32 cellular contexts compared by ENCODE assay signal in genomic region chr7:138205614-138206150, GRCh38.
DNase-seq lines count a peak whose midpoint lies in the region; ATAC-seq and TF ChIP-seq lines count a peak whose summit lies in the region.
"Had no signal": no experiment of that assay in that cellular context is flagged by ENCODE, and none has a peak within 500 bp of the region (broad histone marks: within the 10 kb centered on the region; RNA-seq: fewer than 3 reads in every experiment).

No MANE protein-coding gene starts in this region.

- H3K4me1 ChIP-seq in breast epithelium (no peaks in the 10 kb centered on the region), endodermal cell (ENCODE audit: control insufficient read depth, insufficient read depth, low read length) (no peaks in the 10 kb centered on the region), iPS-20b (ENCODE audit: insufficient read depth, low read length) (peaks cover 42% of the 10 kb centered on the region), esophagus squamous epithelium (no peaks in the 10 kb centered on the region)
- H3K4me1 ChIP-seq: ascending aorta had no signal

- no peaks in the 10 kb centered on the region for H3K27me3 ChIP-seq in breast epithelium
- no peaks in the 10 kb centered on the region for H3K27me3 ChIP-seq in endodermal cell (ENCODE audit: control insufficient read depth, insufficient read depth, low read length, poor library complexity, severe bottlenecking)
- no peaks in the 10 kb centered on the region for H3K27me3 ChIP-seq in iPS-20b (ENCODE audit: insufficient read depth, low read length)
- H3K27me3 ChIP-seq in esophagus squamous epithelium: no peaks in the 10 kb centered on the region
- H3K27me3 ChIP-seq: ascending aorta, ovary had no signal

- H3K9ac ChIP-seq in endodermal cell (ENCODE audit: extremely low read depth, low read length, poor library complexity, severe bottlenecking): no peak overlapping the region
- peak overlapping the region; percentile 81 for H3K9ac ChIP-seq in iPS-20b (ENCODE audit: low read depth, low read length)

- TF ChIP-seq POLR2A in breast epithelium (IDR thresholded peaks at IDR 0.05) (no peak), esophagus squamous epithelium (IDR thresholded peaks at IDR 0.05) (no peak)

- POLR2A ChIA-PET in MCF 10A (lab: Yijun Ruan, JAX): no interaction called here

- DNase-seq in MCF 10A (ENCODE audit: unreplicated experiment) (peak; percentile 75), breast epithelium (ENCODE audit: low spot score in 2 of 2) (no peak), endodermal cell (no peak), DMS153 treated with DMSO at 0.1 percent for 48 hours (lab: John Stamatoyannopoulos, UW; ENCODE audit: unreplicated experiment) (no peak), NCI-H2081 (lab: John Stamatoyannopoulos, UW) (no peak), esophagus squamous epithelium (lab: John Stamatoyannopoulos, UW) (no peak)
- no peak for DNase-seq in stimulated activated effector memory CD8-positive, alpha-beta T cell treated with anti-CD3 and anti-CD28 coated beads, Interleukin-12 subunit alpha, Interleukin-12 subunit beta, amount 100 ng/mL, for 72 hours (ENCODE audit: low spot score in 2 of 2)
- DNase-seq: 8988T; activated CD4-positive, alpha-beta T cell treated with anti-CD3 and anti-CD28 coated beads, Interleukin-2, amount 50 U/mL, for 4 hours; activated CD4-positive, CD25-positive, alpha-beta regulatory T cell; activated T-cell treated with anti-CD3 and anti-CD28 coated beads, Interleukin-2, amount 50 U/mL, for 48 hours; dermis blood vessel endothelial cell; DMS79 treated with DMSO at 0.1 percent for 48 hours; GDM1; hypothalamus; left cardiac atrium; NCI-H187 treated with DMSO at 0.1 percent for 48 hours; NCI-H226; NCI-H526 treated with DMSO at 0.1 percent for 48 hours; nephron progenitor cell; NK-92 treated with Interleukin-12 subunit alpha and Interleukin-12 subunit beta, amount 100 ng/mL, for 24 hours; ovary; PC-9; Right ventricle myocardium superior; trophoblast cell had no signal

- no peak overlapping the region for H3K27ac Mint-ChIP-seq in MCF 10A (ENCODE audit: low read depth, unreplicated experiment)
- peak overlapping the region; percentile 35 for H3K27ac Mint-ChIP-seq in endodermal cell
- H3K27ac Mint-ChIP-seq in stimulated activated effector memory CD8-positive, alpha-beta T cell treated with anti-CD3 and anti-CD28 coated beads, Interleukin-12 subunit alpha, Interleukin-12 subunit beta, amount 100 ng/mL, for 72 hours: no peak overlapping the region
- H3K27ac Mint-ChIP-seq: CD14-positive monocyte; nephron progenitor cell; stimulated activated memory B cell treated with anti-CD40 and anti-IgM and Interleukin-4, amounts not matched to agents 10 μg/mL and 1 μg/mL and 100 μg/mL, for 72 hours; T-helper 1 cell treated with Interleukin-12 subunit alpha and Interleukin-12 subunit beta and Interleukin-4 antibody, amounts not matched to agents 30 μg/mL and 1 μg/mL, for 36 hours had no signal

- H3K9me3 Mint-ChIP-seq in MCF 10A (ENCODE audit: unreplicated experiment): no peaks in the 10 kb centered on the region
- peaks cover 24% of the 10 kb centered on the region for H3K9me3 Mint-ChIP-seq in endodermal cell
- no peaks in the 10 kb centered on the region for H3K9me3 Mint-ChIP-seq in stimulated activated effector memory CD8-positive, alpha-beta T cell treated with anti-CD3 and anti-CD28 coated beads, Interleukin-12 subunit alpha, Interleukin-12 subunit beta, amount 100 ng/mL, for 72 hours
- H3K9me3 Mint-ChIP-seq: central memory CD8-positive, alpha-beta T cell; nephron progenitor cell; stimulated activated memory B cell treated with anti-CD40 and anti-IgM and Interleukin-4, amounts not matched to agents 10 μg/mL and 1 μg/mL and 100 μg/mL, for 72 hours; T-helper 1 cell treated with Interleukin-12 subunit alpha and Interleukin-12 subunit beta and Interleukin-4 antibody, amounts not matched to agents 30 μg/mL and 1 μg/mL, for 36 hours had no signal

- H3K4me3 Mint-ChIP-seq in MCF 10A (ENCODE audit: unreplicated experiment) (no peak overlapping the region), endodermal cell (no peak overlapping the region)
- H3K4me3 Mint-ChIP-seq in stimulated activated effector memory CD8-positive, alpha-beta T cell treated with anti-CD3 and anti-CD28 coated beads, Interleukin-12 subunit alpha, Interleukin-12 subunit beta, amount 100 ng/mL, for 72 hours: no peak overlapping the region
- H3K4me3 Mint-ChIP-seq: CD14-positive monocyte; central memory CD8-positive, alpha-beta T cell; nephron progenitor cell; stimulated activated memory B cell treated with anti-CD40 and anti-IgM and Interleukin-4, amounts not matched to agents 10 μg/mL and 1 μg/mL and 100 μg/mL, for 72 hours; T-helper 1 cell treated with Interleukin-12 subunit alpha and Interleukin-12 subunit beta and Interleukin-4 antibody, amounts not matched to agents 30 μg/mL and 1 μg/mL, for 36 hours had no signal

- peaks cover 14% of the 10 kb centered on the region for H3K4me1 Mint-ChIP-seq in MCF 10A (ENCODE audit: insufficient read depth, unreplicated experiment)
- H3K4me1 Mint-ChIP-seq in endodermal cell: peaks cover 17% of the 10 kb centered on the region
- no peaks in the 10 kb centered on the region for H3K4me1 Mint-ChIP-seq in stimulated activated effector memory CD8-positive, alpha-beta T cell treated with anti-CD3 and anti-CD28 coated beads, Interleukin-12 subunit alpha, Interleukin-12 subunit beta, amount 100 ng/mL, for 72 hours
- H3K4me1 Mint-ChIP-seq: central memory CD8-positive, alpha-beta T cell; nephron progenitor cell; stimulated activated memory B cell treated with anti-CD40 and anti-IgM and Interleukin-4, amounts not matched to agents 10 μg/mL and 1 μg/mL and 100 μg/mL, for 72 hours had no signal

- CTCF ChIA-PET in MCF 10A (lab: Yijun Ruan, JAX): no interaction called here

- H3K9me3 ChIP-seq in breast epithelium (peaks cover 0 to 11% of the 10 kb centered on the region in 2 donors), endodermal cell (ENCODE audit: control insufficient read depth, low read length) (peaks cover 24% of the 10 kb centered on the region), iPS-20b (ENCODE audit: insufficient read depth, low read depth, low read length) (no peaks in the 10 kb centered on the region), esophagus squamous epithelium (no peaks in the 10 kb centered on the region)
- H3K9me3 ChIP-seq: ascending aorta, ovary had no signal

- BruUV-seq in MCF 10A (replicated peaks; lab: Mats Ljungman, UMichigan): no TSS peak

- 48 to 64% methylated on average over 2 of the region's 2 CpGs for WGBS in endodermal cell (ENCODE audit: insufficient coverage in 1 of 2, insufficient read length in 1 of 2), 2 experiments
- 64 to 71% methylated on average over 2 of the region's 2 CpGs for WGBS in esophagus squamous epithelium, 2 donors

- TF ChIP-seq CTCF in MCF 10A (IDR thresholded peaks at IDR 0.05; ENCODE audit: unreplicated experiment) (no peak), breast epithelium (IDR thresholded peaks at IDR 0.05) (no peak), endodermal cell (conservative IDR thresholded peaks at IDR 0.05) (no peak), esophagus squamous epithelium (IDR thresholded peaks at IDR 0.05) (no peak)

- H3K36me3 Mint-ChIP-seq in MCF 10A (ENCODE audit: insufficient read depth, unreplicated experiment) (no peaks in the 10 kb centered on the region), endodermal cell (ENCODE audit: low read depth) (peaks cover 5% of the 10 kb centered on the region)
- H3K36me3 Mint-ChIP-seq in stimulated activated effector memory CD8-positive, alpha-beta T cell treated with anti-CD3 and anti-CD28 coated beads, Interleukin-12 subunit alpha, Interleukin-12 subunit beta, amount 100 ng/mL, for 72 hours: no peaks in the 10 kb centered on the region
- H3K36me3 Mint-ChIP-seq: stimulated activated memory B cell treated with anti-CD40 and anti-IgM and Interleukin-4, amounts not matched to agents 10 μg/mL and 1 μg/mL and 100 μg/mL, for 72 hours had no signal

- H3K27ac ChIP-seq in breast epithelium (no peak overlapping the region), endodermal cell (ENCODE audit: low read depth, low read length) (no peak overlapping the region), iPS-20b (ENCODE audit: low read length) (peak overlapping the region; percentile 91), esophagus squamous epithelium (no peak overlapping the region)
- H3K27ac ChIP-seq: ascending aorta, ovary, PC-9 had no signal

- H3K36me3 ChIP-seq in breast epithelium (no peaks in the 10 kb centered on the region), endodermal cell (ENCODE audit: control insufficient read depth, insufficient read depth, low read length) (no peaks in the 10 kb centered on the region), iPS-20b (ENCODE audit: insufficient read depth, low read depth, low read length) (no peaks in the 10 kb centered on the region), esophagus squamous epithelium (no peaks in the 10 kb centered on the region)
- H3K36me3 ChIP-seq: ascending aorta, ovary had no signal

- intact Hi-C loops in MCF 10A (cut with micrococcal nuclease): no loop called here
- intact Hi-C loops in breast epithelium (cut with DNase I; ENCODE audit: low total_unique reads): no loop called here
- intact Hi-C loops in esophagus squamous epithelium (cut with DNase I): no loop called here

- H3K27me3 Mint-ChIP-seq in MCF 10A (ENCODE audit: insufficient read depth, unreplicated experiment): no peaks in the 10 kb centered on the region
- H3K27me3 Mint-ChIP-seq in endodermal cell (ENCODE audit: insufficient read depth): no peaks in the 10 kb centered on the region

- no peak for ATAC-seq in stimulated activated effector memory CD8-positive, alpha-beta T cell treated with anti-CD3 and anti-CD28 coated beads, Interleukin-12 subunit alpha, Interleukin-12 subunit beta, amount 100 ng/mL, for 72 hours
- ATAC-seq: SK-N-SH treated with all-trans-retinoic acid at 6 μM for 48 hours; stimulated activated memory B cell treated with anti-CD40 and anti-IgM and Interleukin-4, amounts not matched to agents 10 μg/mL and 1 μg/mL and 100 μg/mL, for 72 hours had no signal

- H3K4me3 ChIP-seq in breast epithelium (no peak overlapping the region), endodermal cell (ENCODE audit: low read length) (no peak overlapping the region), iPS-20b (ENCODE audit: low read length) (peak overlapping the region; percentile 52; the same call in 1 of the 2 replicates), esophagus squamous epithelium (no peak overlapping the region)
- H3K4me3 ChIP-seq: ascending aorta, ovary, PC-9 had no signal
